ENCODE assay signal across 9 cellular contexts in genomic region chr1:54791880-54792522, GRCh38. TPM values are rescaled to one million over a fixed set of nuclear protein-coding genes. Genes with fewer than 3 reads are reported as not detected.
DNase-seq lines count a peak whose midpoint lies in the region; ATAC-seq and TF ChIP-seq lines count a peak whose summit lies in the region.
"Had no signal": no experiment of that assay in that cellular context is flagged by ENCODE, and none has a peak within 500 bp of the region (broad histone marks: within the 10 kb centered on the region; RNA-seq: fewer than 3 reads in every experiment).

No MANE protein-coding gene starts in this region.

- TF ChIP-seq POLR2A in stomach (IDR thresholded peaks at IDR 0.05) (no peak), upper lobe of left lung (IDR thresholded peaks at IDR 0.05) (no peak)

- WGBS in stomach, 5 donors: 89 to 93% (median 91%) methylated on average over 13 of the region's 13 CpGs
- WGBS in upper lobe of left lung, 2 donors: 88 to 92% methylated on average over 9 to 13 of the region's 13 CpGs

- H3K4me3 ChIP-seq in stomach: no peak overlapping the region
- no peak overlapping the region for H3K4me3 ChIP-seq in upper lobe of left lung

- H3K36me3 ChIP-seq in stomach (peaks cover 0 to 17% (median 7%) of the 10 kb centered on the region in 4 donors), upper lobe of left lung (no peaks in the 10 kb centered on the region)

- H3K27me3 ChIP-seq in stomach: no peaks in the 10 kb centered on the region
- H3K27me3 ChIP-seq in upper lobe of left lung: no peaks in the 10 kb centered on the region

- H3K27ac ChIP-seq in stomach (no peak overlapping the region), upper lobe of left lung (no peak overlapping the region)

- CTCF ChIA-PET in activated CD4-positive, alpha-beta memory T cell treated with anti-CD3 and anti-CD28 coated beads for 36 hours (lab: Charles Lee): interaction anchor here (0.6 to 2.4 kb wide), 21 partner anchors 9 to 710 kb away, joined by 3 to 20 read pairs (median 4); partner anchors contain the start of gene TTC22

- H3K27me3 Mint-ChIP-seq in activated CD4-positive, alpha-beta memory T cell treated with anti-CD3 and anti-CD28 coated beads for 36 hours: no peaks in the 10 kb centered on the region

- ATAC-seq in HG03097 (IDR thresholded peaks at IDR 0.05; ENCODE audit: low FRiP score, unreplicated experiment) (no peak), upper lobe of left lung (ENCODE audit: low FRiP score in 2 of 2) (no peak)

- H3K4me1 ChIP-seq in stomach (peaks cover 6 to 31% (median 23%) of the 10 kb centered on the region in 4 donors), upper lobe of left lung (no peaks in the 10 kb centered on the region)

- TF ChIP-seq EP300 in stomach (IDR thresholded peaks at IDR 0.05) (no peak), upper lobe of left lung (IDR thresholded peaks at IDR 0.05) (no peak)

- H3K9me3 Mint-ChIP-seq in activated CD4-positive, alpha-beta memory T cell treated with anti-CD3 and anti-CD28 coated beads for 36 hours: peaks cover 5% of the 10 kb centered on the region

- peak; percentile 46 for DNase-seq in ELR (ENCODE audit: low read depth)
- peak; percentile 28 for DNase-seq in LHCN-M2 (ENCODE audit: low read depth)
- DNase-seq in activated CD4-positive, alpha-beta memory T cell treated with anti-CD3 and anti-CD28 coated beads for 36 hours: peak; percentile 75
- peak; percentile 78 for DNase-seq in iPS-NIHi7 (ENCODE audit: extremely low spot score)
- DNase-seq in stomach: peak; percentile 47
- DNase-seq in NCI-H226: no peak
- DNase-seq in upper lobe of left lung: no peak

- H3K4me3 Mint-ChIP-seq in activated CD4-positive, alpha-beta memory T cell treated with anti-CD3 and anti-CD28 coated beads for 36 hours: no peak overlapping the region

- POLR2A ChIA-PET in activated CD4-positive, alpha-beta memory T cell treated with anti-CD3 and anti-CD28 coated beads for 36 hours (lab: Charles Lee): interaction anchor here (1.2 kb wide), 1 partner anchor 9 kb away, joined by 6 read pairs; the partner anchor contains the start of gene TTC22

- TF ChIP-seq CTCF in stomach (IDR thresholded peaks at IDR 0.05): peak in 5 of 7 experiments; percentile 21 to 43 (median 38)
- TF ChIP-seq CTCF in upper lobe of left lung (IDR thresholded peaks at IDR 0.05): peak in 2 of 6 experiments; percentile 35 to 37

- peaks cover 5% of the 10 kb centered on the region for H3K36me3 Mint-ChIP-seq in activated CD4-positive, alpha-beta memory T cell treated with anti-CD3 and anti-CD28 coated beads for 36 hours

- peaks cover 22% of the 10 kb centered on the region for H3K4me1 Mint-ChIP-seq in activated CD4-positive, alpha-beta memory T cell treated with anti-CD3 and anti-CD28 coated beads for 36 hours (ENCODE audit: low read depth)

- H3K27ac Mint-ChIP-seq in activated CD4-positive, alpha-beta memory T cell treated with anti-CD3 and anti-CD28 coated beads for 36 hours: no peak overlapping the region

- intact Hi-C loops in activated CD4-positive, alpha-beta memory T cell treated with anti-CD3 and anti-CD28 coated beads for 36 hours (cut with micrococcal nuclease): loop anchor here (10.0 kb wide), 1 partner anchor 507 kb away; no protein-coding TSS in a partner anchor
- intact Hi-C loops in stomach (cut with DNase I; ENCODE audit: low total_unique reads): no loop called here

- H3K9me3 ChIP-seq in stomach (peaks cover 0 to 10% (median 3%) of the 10 kb centered on the region in 4 donors), upper lobe of left lung (peaks cover 0 to 9% (median 4%) of the 10 kb centered on the region in 4 donors)

RNA-seq across cellular contexts. Expression of gene TTC22, which starts 9.1 kb away (rescaled TPM):
- not detected in 2 replicates for total RNA-seq in LHCN-M2 (2014; rRNA removed)
- polyA plus RNA-seq in LHCN-M2 (2012): not detected
- total RNA-seq in activated CD4-positive, alpha-beta memory T cell treated with anti-CD3 and anti-CD28 coated beads for 36 hours: 1 to 10 TPM; 4.6 to 5.3 TPM
- total RNA-seq in stomach: 10 to 100 TPM in 3 of 5 donors, 1 to 10 TPM in 2; 6.7 to 65.2 (median 27.4) TPM
- polyA plus RNA-seq in stomach: 10 to 100 TPM in 2 of 3 donors, 1 to 10 TPM in 1; 4.2 to 26.1 (median 17.2) TPM
- 10 to 100 TPM in 4 of 6 donors, 1 to 10 TPM in 2; 6.9 to 15.7 (median 12.1) TPM for total RNA-seq in upper lobe of left lung
- total RNA-seq: pulmonary artery endothelial cell had no signal

RNA-seq across cellular contexts. Expression of gene PARS2, which starts 27.7 kb away (rescaled TPM):
- total RNA-seq in LHCN-M2 (2014; rRNA removed) (4.6 and 5.2 TPM in 2 replicates), stomach (1 to 10 TPM in 2 of 5 donors, under 1 TPM in 2, not detected in 1; 0.29 to 3.6 (median 0.77) TPM), upper lobe of left lung (1 to 10 TPM; 1.0 to 4.8 (median 3.9) TPM)
- 3.7 TPM for polyA plus RNA-seq in LHCN-M2 (2012)
- total RNA-seq in activated CD4-positive, alpha-beta memory T cell treated with anti-CD3 and anti-CD28 coated beads for 36 hours: 1 to 10 TPM; 5.6 to 5.7 TPM
- polyA plus RNA-seq in stomach: 1 to 10 TPM; 1.8 to 2.4 (median 2.2) TPM

Comparison
In these comparisons a context has a peak if more than half of its experiments do, and no peak if none do; other contexts are left out.
1. DNase-seq: peak in ELR (single experiment), LHCN-M2 (single experiment), activated CD4-positive, alpha-beta memory T cell treated with anti-CD3 and anti-CD28 coated beads for 36 hours (single experiment), iPS-NIHi7 (single experiment) and stomach (single experiment); none in NCI-H226 (single experiment) and upper lobe of left lung (0 of 2).